Comparison of ENCODE assay signal across 25 cellular contexts in the genomic region with DNA sequence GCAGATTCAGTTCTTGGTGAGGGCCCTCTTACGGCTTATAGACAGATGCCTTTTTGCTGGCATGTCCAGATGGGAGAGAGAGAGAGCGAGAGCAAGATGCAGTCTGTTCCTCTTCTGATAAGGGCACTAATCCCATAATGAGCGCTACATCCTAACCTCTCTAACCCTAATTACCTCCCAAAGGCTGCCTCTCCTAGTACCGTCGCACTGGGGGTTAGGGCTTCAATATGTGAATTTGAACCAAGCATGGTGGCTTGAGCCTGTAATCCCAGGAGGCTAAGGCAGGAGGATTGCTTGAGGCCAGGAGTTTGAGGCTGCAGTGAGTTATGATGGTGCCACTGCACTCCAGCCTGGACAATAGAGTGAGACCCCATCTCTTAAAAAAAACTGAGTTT.
"Had no signal": no experiment of that assay in that cellular context is flagged by ENCODE, and none has a peak within 500 bp of the region (broad histone marks: within the 10 kb centered on the region; RNA-seq: fewer than 3 reads in every experiment).

No MANE protein-coding gene starts in this region.

- H3K27me3 ChIP-seq: dorsolateral prefrontal cortex, heart left ventricle, neural progenitor cell, ovary, right atrium auricular region, sigmoid colon, suprapubic skin, thyroid gland had no signal

- H3K27ac ChIP-seq: dorsolateral prefrontal cortex, heart left ventricle, neural progenitor cell, ovary, right atrium auricular region, sigmoid colon, skin epidermis, suprapubic skin, thyroid gland had no signal

- H3K9ac ChIP-seq: neural progenitor cell had no signal

- H3K4me1 ChIP-seq: neural progenitor cell, right atrium auricular region, sigmoid colon, suprapubic skin, thyroid gland had no signal

- H3K4me2 ChIP-seq: neural progenitor cell had no signal

- H3K4me1 Mint-ChIP-seq: natural killer cell, neural progenitor cell had no signal

- H2AFZ ChIP-seq: neural progenitor cell had no signal

- ATAC-seq: esophagus mucosa, heart left ventricle, left lobe of liver, mucosa of descending colon, natural killer cell had no signal

- H3K4me3 Mint-ChIP-seq: natural killer cell, neural progenitor cell, type B pancreatic cell had no signal

- H3K9me3 Mint-ChIP-seq: natural killer cell, type B pancreatic cell had no signal

- DNase-seq: cortex of kidney; dorsolateral prefrontal cortex; effector CD8-positive, alpha-beta T cell; heart left ventricle; hypothalamus; islet precursor cell; mammary epithelial cell; mucosa of descending colon; natural killer cell; nucleus accumbens; ovary; sigmoid colon; stimulated activated CD4-positive, alpha-beta T cell treated with anti-CD3 and anti-CD28 coated beads, Interleukin-2, amount 100 ng/mL, for 24 hours; stimulated activated naive CD4-positive, alpha-beta T cell treated with Interleukin-2 at 50 U/mL for 16 hours; thyroid gland had no signal

- H3K36me3 ChIP-seq: heart left ventricle, neural progenitor cell, ovary, right atrium auricular region, sigmoid colon, suprapubic skin, thyroid gland had no signal

- H3K27ac Mint-ChIP-seq: natural killer cell, neural progenitor cell, type B pancreatic cell had no signal

- H3K9me3 ChIP-seq: heart left ventricle, mucosa of descending colon, ovary, right atrium auricular region, sigmoid colon, suprapubic skin, thyroid gland had no signal

- H3K36me3 Mint-ChIP-seq: natural killer cell, neural progenitor cell, type B pancreatic cell had no signal

- FAIRE-seq: endometrium, frontal cortex, urothelium cell line had no signal

- H3K4me3 ChIP-seq: dorsolateral prefrontal cortex, heart left ventricle, mucosa of descending colon, neural progenitor cell, ovary, right atrium auricular region, sigmoid colon, skin epidermis, suprapubic skin, thyroid gland had no signal
